Comparison of ENCODE assay signal across 21 cellular contexts in the genomic region with DNA sequence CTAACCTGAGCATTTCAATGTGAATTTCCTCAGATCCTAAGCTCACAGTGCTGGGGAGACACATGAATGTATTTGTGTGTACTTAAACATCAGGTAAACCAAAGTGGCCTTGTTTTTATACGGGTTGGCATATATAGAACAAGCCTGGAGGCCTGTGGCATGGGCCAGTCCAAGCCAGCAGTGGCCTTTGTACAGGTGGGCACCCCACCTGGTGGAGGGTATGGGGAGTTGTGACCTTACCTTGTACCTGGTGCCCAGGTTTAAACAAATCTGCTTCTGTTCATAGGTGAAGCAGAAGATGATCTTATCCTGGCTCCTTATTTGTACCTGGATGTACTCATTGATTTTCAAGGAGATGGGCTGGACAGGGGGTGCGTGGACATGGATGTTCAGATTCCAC.
"Had no signal": no experiment of that assay in that cellular context is flagged by ENCODE, and none has a peak within 500 bp of the region (broad histone marks: within the 10 kb centered on the region; RNA-seq: fewer than 3 reads in every experiment).

No MANE protein-coding gene starts in this region.

- H3K27ac Mint-ChIP-seq: activated CD4-positive, alpha-beta memory T cell treated with anti-CD3 and anti-CD28 coated beads, Interleukin-2, amount 10 ng/mL, durations not matched to agents 7 days and 5 days; activated naive CD4-positive, alpha-beta T cell treated with anti-CD3 and anti-CD28 coated beads for 36 hours; nephron progenitor cell had no signal

- DNase-seq: activated CD4-positive, alpha-beta memory T cell treated with anti-CD3 and anti-CD28 coated beads, Interleukin-2, amount 10 ng/mL, durations not matched to agents 7 days and 5 days; activated CD4-positive, alpha-beta T cell treated with anti-CD3 and anti-CD28 coated beads for 4 hours; activated naive CD4-positive, alpha-beta T cell treated with anti-CD3 and anti-CD28 coated beads for 36 hours; activated T-cell treated with anti-CD3 and anti-CD28 coated beads, Interleukin-2, amount 50 U/mL, for 4 hours; aorta; brain microvascular endothelial cell; colonic mucosa; heart left ventricle; left lung; midbrain; nephron progenitor cell; occipital lobe; stimulated activated CD4-positive, alpha-beta T cell treated with anti-CD3 and anti-CD28 coated beads, Interleukin-2, amount 100 ng/mL, for 24 hours; stimulated activated naive CD8-positive, alpha-beta T cell treated with anti-CD3 and anti-CD28 coated beads, Interleukin-15, Interleukin-2, amounts not matched to agents 100 U/mL and 50 U/mL, for 24 hours; substantia nigra; T-helper 2 cell; tibial artery had no signal

- H3K4me1 ChIP-seq: colonic mucosa, gastroesophageal sphincter, left lung, right atrium auricular region, tibial artery had no signal

- H3K27me3 ChIP-seq: brain microvascular endothelial cell, colonic mucosa, left lung, right atrium auricular region had no signal

- H3K4me3 Mint-ChIP-seq: activated CD4-positive, alpha-beta memory T cell treated with anti-CD3 and anti-CD28 coated beads, Interleukin-2, amount 10 ng/mL, durations not matched to agents 7 days and 5 days; activated naive CD4-positive, alpha-beta T cell treated with anti-CD3 and anti-CD28 coated beads for 36 hours; activated T-cell treated with anti-CD3 and anti-CD28 coated beads, Interleukin-2, amount 50 U/mL, for 4 hours; central memory CD8-positive, alpha-beta T cell; nephron progenitor cell had no signal

- H3K27me3 Mint-ChIP-seq: activated CD4-positive, alpha-beta memory T cell treated with anti-CD3 and anti-CD28 coated beads, Interleukin-2, amount 10 ng/mL, durations not matched to agents 7 days and 5 days had no signal

- ATAC-seq: activated T-cell treated with anti-CD3 and anti-CD28 coated beads, Interleukin-2, amount 50 U/mL, for 4 hours; gastroesophageal sphincter; heart left ventricle; left lung; stimulated activated naive CD8-positive, alpha-beta T cell treated with anti-CD3 and anti-CD28 coated beads, Interleukin-15, Interleukin-2, amounts not matched to agents 100 U/mL and 50 U/mL, for 24 hours had no signal

- H3K27ac ChIP-seq: brain microvascular endothelial cell, colonic mucosa, gastroesophageal sphincter, heart left ventricle, left lung, right atrium auricular region, tibial artery, VCaP had no signal

- H3K4me1 Mint-ChIP-seq: activated CD4-positive, alpha-beta memory T cell treated with anti-CD3 and anti-CD28 coated beads, Interleukin-2, amount 10 ng/mL, durations not matched to agents 7 days and 5 days; central memory CD8-positive, alpha-beta T cell had no signal

- H3K9me3 Mint-ChIP-seq: activated CD4-positive, alpha-beta memory T cell treated with anti-CD3 and anti-CD28 coated beads, Interleukin-2, amount 10 ng/mL, durations not matched to agents 7 days and 5 days; activated naive CD4-positive, alpha-beta T cell treated with anti-CD3 and anti-CD28 coated beads for 36 hours; activated T-cell treated with anti-CD3 and anti-CD28 coated beads, Interleukin-2, amount 50 U/mL, for 4 hours; central memory CD8-positive, alpha-beta T cell; nephron progenitor cell had no signal
